Comparison of ENCODE assay signal across 17 cellular contexts in genomic region chr12:127231366-127231765, GRCh38.
"Had no signal": no experiment of that assay in that cellular context is flagged by ENCODE, and none has a peak within 500 bp of the region (broad histone marks: within the 10 kb centered on the region; RNA-seq: fewer than 3 reads in every experiment).

No MANE protein-coding gene starts in this region.

- H3K4me3 ChIP-seq: esophagus muscularis mucosa, gastroesophageal sphincter, hepatocyte, ovary, sigmoid colon, testis had no signal

- H3K27me3 Mint-ChIP-seq: activated CD8-positive, alpha-beta memory T cell treated with anti-CD3 and anti-CD28 coated beads, Interleukin-2, amount 10 ng/mL, durations not matched to agents 7 days and 5 days had no signal

- H3K4me1 Mint-ChIP-seq: activated CD8-positive, alpha-beta memory T cell treated with anti-CD3 and anti-CD28 coated beads, Interleukin-2, amount 10 ng/mL, durations not matched to agents 7 days and 5 days; neural crest cell; stimulated activated naive CD8-positive, alpha-beta T cell treated with anti-CD3 and anti-CD28 coated beads, Interleukin-15, amount 100 ng/mL, for 72 hours had no signal

- H3K27ac ChIP-seq: esophagus muscularis mucosa, gastroesophageal sphincter, hepatocyte, ovary, sigmoid colon, testis had no signal

- H3K36me3 ChIP-seq: esophagus muscularis mucosa, gastroesophageal sphincter, ovary, sigmoid colon had no signal

- H3K9me3 Mint-ChIP-seq: activated T-cell treated with anti-CD3 and anti-CD28 coated beads, Interleukin-2, amount 50 U/mL, for 4 hours; stimulated activated naive CD8-positive, alpha-beta T cell treated with anti-CD3 and anti-CD28 coated beads, Interleukin-15, amount 100 ng/mL, for 72 hours had no signal

- FAIRE-seq: endometrium had no signal

- H3K36me3 Mint-ChIP-seq: activated CD8-positive, alpha-beta memory T cell treated with anti-CD3 and anti-CD28 coated beads, Interleukin-2, amount 10 ng/mL, durations not matched to agents 7 days and 5 days; activated naive CD8-positive, alpha-beta T cell had no signal

- H3K4me2 ChIP-seq: hepatocyte had no signal

- H3K27ac Mint-ChIP-seq: activated CD8-positive, alpha-beta memory T cell treated with anti-CD3 and anti-CD28 coated beads, Interleukin-2, amount 10 ng/mL, durations not matched to agents 7 days and 5 days; activated naive CD8-positive, alpha-beta T cell; stimulated activated naive CD8-positive, alpha-beta T cell treated with anti-CD3 and anti-CD28 coated beads, Interleukin-15, amount 100 ng/mL, for 72 hours had no signal

- DNase-seq: activated CD4-positive, alpha-beta T cell treated with anti-CD3 and anti-CD28 coated beads for 1 hour; activated CD4-positive, alpha-beta T cell treated with anti-CD3 and anti-CD28 coated beads, Interleukin-2, amount 50 U/mL, for 48 hours; activated CD8-positive, alpha-beta memory T cell treated with anti-CD3 and anti-CD28 coated beads, Interleukin-2, amount 10 ng/mL, durations not matched to agents 7 days and 5 days; activated gamma-delta T cell; activated T-cell treated with anti-CD3 and anti-CD28 coated beads, Interleukin-2, amount 50 U/mL, for 4 hours; left ventricle myocardium superior; ovary; sigmoid colon; stimulated activated CD4-positive, alpha-beta T cell treated with anti-CD3 and anti-CD28 coated beads, Interleukin-4, amount 100 ng/mL, for 24 hours; stimulated activated naive CD8-positive, alpha-beta T cell treated with anti-CD3 and anti-CD28 coated beads, Interleukin-15, amount 100 ng/mL, for 72 hours; testis had no signal

- H3K27me3 ChIP-seq: esophagus muscularis mucosa, hepatocyte, ovary, sigmoid colon, testis had no signal

- ATAC-seq: activated CD8-positive, alpha-beta memory T cell treated with anti-CD3 and anti-CD28 coated beads, Interleukin-2, amount 10 ng/mL, durations not matched to agents 7 days and 5 days; gastroesophageal sphincter; left ventricle myocardium superior had no signal

- H3K4me1 ChIP-seq: esophagus muscularis mucosa, gastroesophageal sphincter, sigmoid colon, testis had no signal

- H3K79me2 ChIP-seq: hepatocyte had no signal

- H2AFZ ChIP-seq: hepatocyte had no signal

- H3K4me3 Mint-ChIP-seq: activated CD8-positive, alpha-beta memory T cell treated with anti-CD3 and anti-CD28 coated beads, Interleukin-2, amount 10 ng/mL, durations not matched to agents 7 days and 5 days; activated naive CD8-positive, alpha-beta T cell; activated T-cell treated with anti-CD3 and anti-CD28 coated beads, Interleukin-2, amount 50 U/mL, for 4 hours; neural crest cell; stimulated activated naive CD8-positive, alpha-beta T cell treated with anti-CD3 and anti-CD28 coated beads, Interleukin-15, amount 100 ng/mL, for 72 hours had no signal

- H3K9me3 ChIP-seq: esophagus muscularis mucosa, ovary, sigmoid colon, testis had no signal
